Comparison of ENCODE assay signal across 20 cellular contexts in the genomic region with DNA sequence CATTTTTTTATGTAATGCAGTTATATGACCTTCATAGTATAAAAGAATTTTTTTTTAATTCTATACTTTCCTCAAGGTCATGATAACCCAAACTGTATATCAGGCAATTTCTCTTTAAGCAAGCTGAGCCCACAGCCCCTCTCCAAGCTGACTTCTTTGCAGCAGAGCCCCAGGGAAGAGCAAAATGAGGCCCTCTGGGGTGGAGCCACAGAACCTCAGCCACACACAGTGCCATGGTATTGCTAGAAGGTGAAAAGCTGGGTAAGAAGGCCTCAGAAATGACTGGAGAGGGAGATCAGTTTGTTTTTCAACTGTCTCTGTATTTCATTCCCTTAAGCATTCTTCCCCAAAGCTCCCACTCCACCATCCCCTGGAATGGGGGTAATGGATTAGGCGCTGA.
"Had no signal": no experiment of that assay in that cellular context is flagged by ENCODE, and none has a peak within 500 bp of the region (broad histone marks: within the 10 kb centered on the region; RNA-seq: fewer than 3 reads in every experiment).

No MANE protein-coding gene starts in this region.

- ATAC-seq: activated CD4-positive, alpha-beta T cell treated with anti-CD3 and anti-CD28 coated beads for 36 hours; activated CD8-positive, alpha-beta T cell treated with anti-CD3 and anti-CD28 coated beads for 36 hours had no signal

- H3K36me3 Mint-ChIP-seq: activated naive CD4-positive, alpha-beta T cell treated with anti-CD3 and anti-CD28 coated beads, Interleukin-2, amount 10 ng/mL, durations not matched to agents 7 days and 5 days; naive B cell had no signal

- H3K27me3 Mint-ChIP-seq: activated CD4-positive, alpha-beta T cell treated with anti-CD3 and anti-CD28 coated beads for 36 hours; activated CD8-positive, alpha-beta T cell treated with anti-CD3 and anti-CD28 coated beads for 36 hours; activated naive CD4-positive, alpha-beta T cell treated with anti-CD3 and anti-CD28 coated beads, Interleukin-2, amount 10 ng/mL, durations not matched to agents 7 days and 5 days; dendritic cell treated with granulocyte-macrophage colony-stimulating factor and Interleukin-4, amounts not matched to agents 40 ng/mL and 50 ng/mL, for 4 days; naive B cell had no signal

- H3K9me3 ChIP-seq: body of pancreas, neutrophil, suprapubic skin had no signal

- H3K36me3 ChIP-seq: neutrophil, suprapubic skin had no signal

- H3K9me3 Mint-ChIP-seq: activated CD8-positive, alpha-beta T cell treated with anti-CD3 and anti-CD28 coated beads for 36 hours; activated naive CD4-positive, alpha-beta T cell treated with anti-CD3 and anti-CD28 coated beads, Interleukin-2, amount 10 ng/mL, durations not matched to agents 7 days and 5 days; dendritic cell treated with granulocyte-macrophage colony-stimulating factor and Interleukin-4, amounts not matched to agents 40 ng/mL and 50 ng/mL, for 4 days; naive B cell had no signal

- DNase-seq: activated CD4-positive, alpha-beta T cell treated with anti-CD3 and anti-CD28 coated beads for 36 hours; activated CD8-positive, alpha-beta memory T cell treated with anti-CD3 and anti-CD28 coated beads, Interleukin-2, amount 50 U/mL, for 4 hours; activated CD8-positive, alpha-beta T cell treated with anti-CD3 and anti-CD28 coated beads for 36 hours; activated naive CD4-positive, alpha-beta T cell treated with anti-CD3 and anti-CD28 coated beads, Interleukin-2, amount 10 ng/mL, durations not matched to agents 7 days and 5 days; amniotic stem cell; cerebellar nuclear complex; endodermal cell; erythroblast; hypothalamus; kidney glomerular epithelial cell; midbrain; naive B cell; posterior cingulate gyrus; T-helper 1 cell had no signal

- H3K27ac ChIP-seq: body of pancreas, neutrophil, suprapubic skin, VCaP had no signal

- H3K4me3 ChIP-seq: body of pancreas, lung, suprapubic skin had no signal

- H3K27me3 ChIP-seq: body of pancreas, neutrophil, suprapubic skin had no signal

- H3K4me3 Mint-ChIP-seq: activated CD4-positive, alpha-beta T cell treated with anti-CD3 and anti-CD28 coated beads for 36 hours; activated CD8-positive, alpha-beta T cell treated with anti-CD3 and anti-CD28 coated beads for 36 hours; activated naive CD4-positive, alpha-beta T cell treated with anti-CD3 and anti-CD28 coated beads, Interleukin-2, amount 10 ng/mL, durations not matched to agents 7 days and 5 days; dendritic cell treated with granulocyte-macrophage colony-stimulating factor and Interleukin-4, amounts not matched to agents 40 ng/mL and 50 ng/mL, for 4 days; endodermal cell; naive B cell had no signal

- H3K27ac Mint-ChIP-seq: activated CD4-positive, alpha-beta T cell treated with anti-CD3 and anti-CD28 coated beads for 36 hours; activated naive CD4-positive, alpha-beta T cell treated with anti-CD3 and anti-CD28 coated beads, Interleukin-2, amount 10 ng/mL, durations not matched to agents 7 days and 5 days; dendritic cell treated with granulocyte-macrophage colony-stimulating factor and Interleukin-4, amounts not matched to agents 40 ng/mL and 50 ng/mL, for 4 days; endodermal cell had no signal
